Comparison of ENCODE assay signal across 2 cellular contexts in genomic region chr10:4623757-4624420, GRCh38.
TF ChIP-seq lines count a peak whose summit lies in the region.

No MANE protein-coding gene starts in this region.

TF ChIP-seq in SK-N-SH, 30 proteins besides CTCF, POLR2A, EP300 and RAD21 (continued from another document):
- TF ChIP-seq, protein P1, sequence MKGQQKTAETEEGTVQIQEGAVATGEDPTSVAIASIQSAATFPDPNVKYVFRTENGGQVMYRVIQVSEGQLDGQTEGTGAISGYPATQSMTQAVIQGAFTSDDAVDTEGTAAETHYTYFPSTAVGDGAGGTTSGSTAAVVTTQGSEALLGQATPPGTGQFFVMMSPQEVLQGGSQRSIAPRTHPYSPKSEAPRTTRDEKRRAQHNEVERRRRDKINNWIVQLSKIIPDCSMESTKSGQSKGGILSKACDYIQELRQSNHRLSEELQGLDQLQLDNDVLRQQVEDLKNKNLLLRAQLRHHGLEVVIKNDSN (IDR thresholded peaks at IDR 0.05; ENCODE audit: borderline replicate concordance, low read depth) = no peak
- TF ChIP-seq NFIC (IDR thresholded peaks at IDR 0.05; ENCODE audit: borderline replicate concordance) (no peak), SIN3A (IDR thresholded peaks at IDR 0.05; ENCODE audit: borderline replicate concordance, low read depth, low read length) (no peak), USF2 (IDR thresholded peaks at IDR 0.05; ENCODE audit: borderline replicate concordance, low read depth, low read length) (no peak), MXI1 (IDR thresholded peaks at IDR 0.05; ENCODE audit: low read depth, low read length) (no peak), JUND (IDR thresholded peaks at IDR 0.05) (no peak), ZBTB33 (IDR thresholded peaks at IDR 0.05; ENCODE audit: borderline replicate concordance, low read depth) (no peak), FOXJ3 (CRISPR knock-in tag; IDR thresholded peaks at IDR 0.05) (no peak), FOXM1 (IDR thresholded peaks at IDR 0.05; ENCODE audit: low read depth) (no peak), EZH2phosphoT487 (IDR thresholded peaks at IDR 0.05; ENCODE audit: borderline replicate concordance, low read depth) (no peak), CHD2 (IDR thresholded peaks at IDR 0.05; ENCODE audit: low read length, partially characterized antibody) (no peak)

TF ChIP-seq in SK-N-SH treated with all-trans-retinoic acid at 6 μM for 48 hours, 23 proteins besides CTCF, POLR2A, EP300 and RAD21 (continued from another document):
- no peak for TF ChIP-seq ZNF70 (CRISPR knock-in tag; IDR thresholded peaks at IDR 0.05)
- TF ChIP-seq ISL1 (CRISPR knock-in tag; IDR thresholded peaks at IDR 0.05) = no peak
- no peak for TF ChIP-seq ZFP3 (CRISPR knock-in tag; IDR thresholded peaks at IDR 0.05)
- TF ChIP-seq POU6F1 (CRISPR knock-in tag; IDR thresholded peaks at IDR 0.05; ENCODE audit: borderline replicate concordance, low read depth) = no peak
- TF ChIP-seq CSDC2 (CRISPR knock-in tag; IDR thresholded peaks at IDR 0.05) = no peak
- no peak for TF ChIP-seq ZC3H10 (CRISPR knock-in tag; IDR thresholded peaks at IDR 0.05)
- no peak for TF ChIP-seq RARB (CRISPR knock-in tag; IDR thresholded peaks at IDR 0.05)
- TF ChIP-seq GLIS3 (CRISPR knock-in tag; IDR thresholded peaks at IDR 0.05) = no peak
- no peak for TF ChIP-seq SNAI2 (CRISPR knock-in tag; IDR thresholded peaks at IDR 0.05)
- TF ChIP-seq ZNF565 (CRISPR knock-in tag; conservative IDR thresholded peaks at IDR 0.05; ENCODE audit: low read depth) = no peak
